17 cellular contexts compared by ENCODE assay signal in genomic region chr4:67019670-67020069, GRCh38.
"Had no signal": no experiment of that assay in that cellular context is flagged by ENCODE, and none has a peak within 500 bp of the region (broad histone marks: within the 10 kb centered on the region; RNA-seq: fewer than 3 reads in every experiment).

No MANE protein-coding gene starts in this region.

- H3K4me1 Mint-ChIP-seq: memory B cell; stimulated activated effector memory CD8-positive, alpha-beta T cell treated with anti-CD3 and anti-CD28 coated beads, Interleukin-12 subunit alpha, Interleukin-12 subunit beta, amount 100 ng/mL, for 72 hours had no signal

- H3K36me3 ChIP-seq: ascending aorta, neutrophil, right atrium auricular region, thyroid gland had no signal

- H3K27ac Mint-ChIP-seq: activated CD8-positive, alpha-beta T cell treated with anti-CD3 and anti-CD28 coated beads for 36 hours; activated T-helper 1 cell treated with anti-CD3 and anti-CD28 coated beads, Interleukin-12 subunit alpha, Interleukin-12 subunit beta, Interleukin-2, Interleukin-4 antibody, amounts not matched to agents 30 ng/mL and 10 ng/mL and 1 ng/mL, durations not matched to agents 14 hours and 24 hours and 36 hours; memory B cell; stimulated activated effector memory CD8-positive, alpha-beta T cell treated with anti-CD3 and anti-CD28 coated beads, Interleukin-12 subunit alpha, Interleukin-12 subunit beta, amount 100 ng/mL, for 72 hours had no signal

- H3K27me3 ChIP-seq: ascending aorta, neutrophil, right atrium auricular region, thyroid gland had no signal

- H3K9me3 Mint-ChIP-seq: activated T-helper 1 cell treated with anti-CD3 and anti-CD28 coated beads, Interleukin-12 subunit alpha, Interleukin-12 subunit beta, Interleukin-2, Interleukin-4 antibody, amounts not matched to agents 30 ng/mL and 10 ng/mL and 1 ng/mL, durations not matched to agents 14 hours and 24 hours and 36 hours had no signal

- ATAC-seq: activated CD8-positive, alpha-beta T cell treated with anti-CD3 and anti-CD28 coated beads for 36 hours; left lobe of liver; stimulated activated effector memory CD8-positive, alpha-beta T cell treated with anti-CD3 and anti-CD28 coated beads, Interleukin-12 subunit alpha, Interleukin-12 subunit beta, amount 100 ng/mL, for 72 hours had no signal

- H3K36me3 Mint-ChIP-seq: memory B cell; stimulated activated effector memory CD8-positive, alpha-beta T cell treated with anti-CD3 and anti-CD28 coated beads, Interleukin-12 subunit alpha, Interleukin-12 subunit beta, amount 100 ng/mL, for 72 hours had no signal

- H3K4me3 Mint-ChIP-seq: activated CD8-positive, alpha-beta T cell treated with anti-CD3 and anti-CD28 coated beads for 36 hours; activated T-helper 1 cell treated with anti-CD3 and anti-CD28 coated beads, Interleukin-12 subunit alpha, Interleukin-12 subunit beta, Interleukin-2, Interleukin-4 antibody, amounts not matched to agents 30 ng/mL and 10 ng/mL and 1 ng/mL, durations not matched to agents 14 hours and 24 hours and 36 hours; memory B cell; stimulated activated effector memory CD8-positive, alpha-beta T cell treated with anti-CD3 and anti-CD28 coated beads, Interleukin-12 subunit alpha, Interleukin-12 subunit beta, amount 100 ng/mL, for 72 hours had no signal

- H3K27ac ChIP-seq: ascending aorta, neutrophil, right atrium auricular region, thyroid gland, VCaP had no signal

- H3K9me3 ChIP-seq: ascending aorta, neutrophil, thyroid gland had no signal

- H3K4me3 ChIP-seq: ascending aorta, right atrium auricular region, thyroid gland had no signal

- H3K27me3 Mint-ChIP-seq: activated CD8-positive, alpha-beta T cell treated with anti-CD3 and anti-CD28 coated beads for 36 hours; memory B cell had no signal

- H3K4me1 ChIP-seq: ascending aorta, right atrium auricular region, thyroid gland had no signal

- DNase-seq: activated CD4-positive, alpha-beta T cell treated with anti-CD3 and anti-CD28 coated beads for 4 hours; activated CD8-positive, alpha-beta memory T cell treated with anti-CD3 and anti-CD28 coated beads, Interleukin-2, amount 50 U/mL, for 48 hours; activated CD8-positive, alpha-beta T cell treated with anti-CD3 and anti-CD28 coated beads for 36 hours; activated naive CD4-positive, alpha-beta T cell; cortex of kidney; effector memory CD4-positive, alpha-beta T cell; small intestine; T-helper 1 cell; thyroid gland had no signal
